In the genomic region with DNA sequence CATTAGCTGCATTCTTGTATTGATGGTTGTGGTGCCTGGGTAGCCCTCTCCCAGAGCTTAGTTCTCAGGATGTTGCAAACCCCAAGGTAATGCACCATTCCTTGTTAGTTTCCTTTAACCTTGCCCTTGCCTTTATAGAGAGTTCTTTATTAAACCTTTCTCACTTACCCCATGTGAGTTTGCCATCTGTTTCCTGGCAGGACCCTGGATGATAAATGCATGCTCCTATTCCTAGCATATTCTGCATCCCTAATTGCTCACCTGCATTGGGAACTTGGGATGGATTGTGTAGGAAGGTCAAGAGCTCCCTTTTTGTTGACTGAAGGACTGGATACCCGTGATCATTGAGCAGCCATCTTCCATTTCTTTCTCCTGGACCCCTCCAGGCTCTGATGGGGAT, we compare ENCODE assay signal across 23 cellular contexts.
"Had no signal": no experiment of that assay in that cellular context is flagged by ENCODE, and none has a peak within 500 bp of the region (broad histone marks: within the 10 kb centered on the region; RNA-seq: fewer than 3 reads in every experiment).

No MANE protein-coding gene starts in this region.

- DNase-seq: cortex of kidney; effector memory CD8-positive, alpha-beta T cell; erythroblast; esophagus squamous epithelium; foreskin melanocyte; hypothalamus; immature natural killer cell; islet precursor cell; kidney glomerular epithelial cell; left colon; left ventricle myocardium inferior; lower lobe of right lung; natural killer cell; pancreas; right lobe of liver; small intestine; stimulated activated CD4-positive, alpha-beta T cell treated with anti-CD3 and anti-CD28 coated beads, Interleukin-15, amount 100 ng/mL, for 24 hours; stimulated activated CD4-positive, alpha-beta T cell treated with anti-CD3 and anti-CD28 coated beads, Interleukin-2, amount 100 ng/mL, for 48 hours; stimulated activated naive B cell treated with anti-CD40 and anti-IgM and Interleukin-4, amounts not matched to agents 10 μg/mL and 1 μg/mL and 100 μg/mL, for 72 hours; upper lobe of left lung had no signal

- H3K36me3 Mint-ChIP-seq: immature natural killer cell, natural killer cell had no signal

- H3K9me3 Mint-ChIP-seq: effector memory CD8-positive, alpha-beta T cell; natural killer cell; stimulated activated naive B cell treated with anti-CD40 and anti-IgM and Interleukin-4, amounts not matched to agents 10 μg/mL and 1 μg/mL and 100 μg/mL, for 72 hours; stimulated activated naive CD8-positive, alpha-beta T cell treated with anti-CD3 and anti-CD28 coated beads, Interleukin-15, Interleukin-2, amounts not matched to agents 100 ng/mL and 50 ng/mL, for 24 hours had no signal

- H3K4me3 Mint-ChIP-seq: effector memory CD8-positive, alpha-beta T cell; immature natural killer cell; natural killer cell; neural crest cell; stimulated activated naive B cell treated with anti-CD40 and anti-IgM and Interleukin-4, amounts not matched to agents 10 μg/mL and 1 μg/mL and 100 μg/mL, for 72 hours; stimulated activated naive CD8-positive, alpha-beta T cell treated with anti-CD3 and anti-CD28 coated beads, Interleukin-15, Interleukin-2, amounts not matched to agents 100 ng/mL and 50 ng/mL, for 24 hours had no signal

- H3K27me3 Mint-ChIP-seq: progenitor cell of endocrine pancreas had no signal

- H3K27ac Mint-ChIP-seq: effector memory CD8-positive, alpha-beta T cell; immature natural killer cell; natural killer cell; progenitor cell of endocrine pancreas; stimulated activated naive B cell treated with anti-CD40 and anti-IgM and Interleukin-4, amounts not matched to agents 10 μg/mL and 1 μg/mL and 100 μg/mL, for 72 hours; stimulated activated naive CD8-positive, alpha-beta T cell treated with anti-CD3 and anti-CD28 coated beads, Interleukin-15, Interleukin-2, amounts not matched to agents 100 ng/mL and 50 ng/mL, for 24 hours had no signal

- ATAC-seq: effector memory CD8-positive, alpha-beta T cell; left colon; lower lobe of right lung; natural killer cell; pancreas; right lobe of liver; stimulated activated naive B cell treated with anti-CD40 and anti-IgM and Interleukin-4, amounts not matched to agents 10 μg/mL and 1 μg/mL and 100 μg/mL, for 72 hours had no signal
